ENCODE assay signal across 1 cellular context in the genomic region with DNA sequence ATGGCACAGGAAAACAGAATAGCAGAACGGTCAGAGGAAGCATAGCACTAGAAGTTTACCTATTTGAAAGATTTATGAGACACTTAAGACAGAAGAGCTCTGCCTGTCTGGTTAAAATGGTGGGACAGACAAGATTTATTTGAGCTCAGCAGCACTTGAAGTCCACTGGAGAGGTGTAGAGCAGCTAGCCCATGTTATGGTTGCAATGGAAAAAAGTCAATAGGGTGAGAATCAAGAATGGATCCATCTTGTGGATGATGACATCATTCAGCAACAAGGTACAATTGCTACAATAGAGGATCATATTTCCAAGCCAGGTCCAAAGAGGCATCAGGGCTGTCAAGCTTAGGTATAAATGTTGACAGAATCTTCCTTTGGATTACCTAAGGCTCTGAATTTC.
TF ChIP-seq lines count a peak whose summit lies in the region.

No MANE protein-coding gene starts in this region.

TF ChIP-seq in K562, 482 proteins besides CTCF, POLR2A, EP300 and RAD21 (continued from another document):
- TF ChIP-seq REST (CRISPR knock-in tag; IDR thresholded peaks at IDR 0.05; ENCODE audit: low read depth): no peak
- no peak for TF ChIP-seq GTF2F1 (IDR thresholded peaks at IDR 0.05; ENCODE audit: low read depth, low read length)
- TF ChIP-seq MIER1 (IDR thresholded peaks at IDR 0.05; ENCODE audit: low read depth): no peak
- TF ChIP-seq HMG20B (CRISPR knock-in tag; IDR thresholded peaks at IDR 0.05): no peak
- TF ChIP-seq KHSRP (IDR thresholded peaks at IDR 0.05): no peak
- peak; percentile 33; the same call in 1 of the 2 replicates for TF ChIP-seq IRF9 (tag; IDR thresholded peaks at IDR 0.05)
- TF ChIP-seq CXXC5 (CRISPR knock-in tag; IDR thresholded peaks at IDR 0.05): 0 out of 2 replicates have a peak, but pooled peaks have one; percentile 36
- TF ChIP-seq SAFB (IDR thresholded peaks at IDR 0.05; ENCODE audit: borderline replicate concordance, low read depth, low read length): no peak
- no peak for TF ChIP-seq ATF1 (CRISPR knock-in tag; IDR thresholded peaks at IDR 0.05)
- no peak for TF ChIP-seq ATF1 (tag; IDR thresholded peaks at IDR 0.05)
- TF ChIP-seq SMAD4 (CRISPR knock-in tag; conservative IDR thresholded peaks at IDR 0.05): peak; percentile 48; the same call in 1 of the 2 replicates
- no peak for TF ChIP-seq PHF8 (IDR thresholded peaks at IDR 0.05; ENCODE audit: borderline replicate concordance, low read length)
- no peak for TF ChIP-seq DPF2 (IDR thresholded peaks at IDR 0.05)
- TF ChIP-seq DMBX1 (CRISPR knock-in tag; IDR thresholded peaks at IDR 0.05; ENCODE audit: borderline replicate concordance): peak; percentile 63; the same call in 1 of the 2 replicates
- no peak for TF ChIP-seq KLF16 (IDR thresholded peaks at IDR 0.05)
- peak; percentile 53 to 69; a peak in 2 of 4 replicates for TF ChIP-seq TRIM24 (IDR thresholded peaks at IDR 0.05)
- TF ChIP-seq ZNF224 (CRISPR knock-in tag; IDR thresholded peaks at IDR 0.05): no peak
- no peak for TF ChIP-seq ZNF699 (CRISPR knock-in tag; IDR thresholded peaks at IDR 0.05; ENCODE audit: insufficient replicate concordance)
- TF ChIP-seq ZNF217 (CRISPR knock-in tag; IDR thresholded peaks at IDR 0.05): no peak
- TF ChIP-seq, protein P1, sequence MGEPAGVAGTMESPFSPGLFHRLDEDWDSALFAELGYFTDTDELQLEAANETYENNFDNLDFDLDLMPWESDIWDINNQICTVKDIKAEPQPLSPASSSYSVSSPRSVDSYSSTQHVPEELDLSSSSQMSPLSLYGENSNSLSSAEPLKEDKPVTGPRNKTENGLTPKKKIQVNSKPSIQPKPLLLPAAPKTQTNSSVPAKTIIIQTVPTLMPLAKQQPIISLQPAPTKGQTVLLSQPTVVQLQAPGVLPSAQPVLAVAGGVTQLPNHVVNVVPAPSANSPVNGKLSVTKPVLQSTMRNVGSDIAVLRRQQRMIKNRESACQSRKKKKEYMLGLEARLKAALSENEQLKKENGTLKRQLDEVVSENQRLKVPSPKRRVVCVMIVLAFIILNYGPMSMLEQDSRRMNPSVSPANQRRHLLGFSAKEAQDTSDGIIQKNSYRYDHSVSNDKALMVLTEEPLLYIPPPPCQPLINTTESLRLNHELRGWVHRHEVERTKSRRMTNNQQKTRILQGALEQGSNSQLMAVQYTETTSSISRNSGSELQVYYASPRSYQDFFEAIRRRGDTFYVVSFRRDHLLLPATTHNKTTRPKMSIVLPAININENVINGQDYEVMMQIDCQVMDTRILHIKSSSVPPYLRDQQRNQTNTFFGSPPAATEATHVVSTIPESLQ (CRISPR knock-in tag; IDR thresholded peaks at IDR 0.05): no peak
- TF ChIP-seq, protein P2, sequence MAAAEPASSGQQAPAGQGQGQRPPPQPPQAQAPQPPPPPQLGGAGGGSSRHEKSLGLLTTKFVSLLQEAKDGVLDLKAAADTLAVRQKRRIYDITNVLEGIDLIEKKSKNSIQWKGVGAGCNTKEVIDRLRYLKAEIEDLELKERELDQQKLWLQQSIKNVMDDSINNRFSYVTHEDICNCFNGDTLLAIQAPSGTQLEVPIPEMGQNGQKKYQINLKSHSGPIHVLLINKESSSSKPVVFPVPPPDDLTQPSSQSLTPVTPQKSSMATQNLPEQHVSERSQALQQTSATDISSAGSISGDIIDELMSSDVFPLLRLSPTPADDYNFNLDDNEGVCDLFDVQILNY (CRISPR knock-in tag; IDR thresholded peaks at IDR 0.05): no peak
- TF ChIP-seq SNAPC5 (CRISPR knock-in tag; IDR thresholded peaks at IDR 0.05): no peak
- TF ChIP-seq CEBPG (CRISPR knock-in tag; IDR thresholded peaks at IDR 0.05): peak; percentile 78
- TF ChIP-seq CEBPG (tag; conservative IDR thresholded peaks at IDR 0.05 in 1 of 2, IDR thresholded peaks at IDR 0.05 in 1 of 2): peak in 1 of 2 experiments; percentile 86; a peak in 2 of 4 replicates
- peak; percentile 85 for TF ChIP-seq ATF3 (IDR thresholded peaks at IDR 0.05)
- TF ChIP-seq ATF3 (CRISPR knock-in tag; conservative IDR thresholded peaks at IDR 0.05): no peak
- peak; percentile 79; the same call in 1 of the 2 replicates for TF ChIP-seq ATF7 (IDR thresholded peaks at IDR 0.05)
- no peak for TF ChIP-seq CHD4 (IDR thresholded peaks at IDR 0.05; ENCODE audit: insufficient read depth, insufficient replicate concordance, low read depth, low read length, poor library complexity, severe bottlenecking)
- no peak for TF ChIP-seq FOSL1 (tag; conservative IDR thresholded peaks at IDR 0.05)
- TF ChIP-seq, protein P3, sequence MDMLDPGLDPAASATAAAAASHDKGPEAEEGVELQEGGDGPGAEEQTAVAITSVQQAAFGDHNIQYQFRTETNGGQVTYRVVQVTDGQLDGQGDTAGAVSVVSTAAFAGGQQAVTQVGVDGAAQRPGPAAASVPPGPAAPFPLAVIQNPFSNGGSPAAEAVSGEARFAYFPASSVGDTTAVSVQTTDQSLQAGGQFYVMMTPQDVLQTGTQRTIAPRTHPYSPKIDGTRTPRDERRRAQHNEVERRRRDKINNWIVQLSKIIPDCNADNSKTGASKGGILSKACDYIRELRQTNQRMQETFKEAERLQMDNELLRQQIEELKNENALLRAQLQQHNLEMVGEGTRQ (CRISPR knock-in tag; IDR thresholded peaks at IDR 0.05): no peak
- no peak for TF ChIP-seq ZC3H4 (CRISPR knock-in tag; IDR thresholded peaks at IDR 0.05; ENCODE audit: borderline replicate concordance)
- TF ChIP-seq, protein P4, sequence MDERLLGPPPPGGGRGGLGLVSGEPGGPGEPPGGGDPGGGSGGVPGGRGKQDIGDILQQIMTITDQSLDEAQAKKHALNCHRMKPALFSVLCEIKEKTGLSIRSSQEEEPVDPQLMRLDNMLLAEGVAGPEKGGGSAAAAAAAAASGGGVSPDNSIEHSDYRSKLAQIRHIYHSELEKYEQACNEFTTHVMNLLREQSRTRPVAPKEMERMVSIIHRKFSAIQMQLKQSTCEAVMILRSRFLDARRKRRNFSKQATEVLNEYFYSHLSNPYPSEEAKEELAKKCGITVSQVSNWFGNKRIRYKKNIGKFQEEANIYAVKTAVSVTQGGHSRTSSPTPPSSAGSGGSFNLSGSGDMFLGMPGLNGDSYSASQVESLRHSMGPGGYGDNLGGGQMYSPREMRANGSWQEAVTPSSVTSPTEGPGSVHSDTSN (CRISPR knock-in tag; IDR thresholded peaks at IDR 0.05; ENCODE audit: low read depth): no peak
- TF ChIP-seq, protein P4 (tag; conservative IDR thresholded peaks at IDR 0.05; ENCODE audit: low read depth): peak; percentile 62
- TF ChIP-seq ZNF197 (CRISPR knock-in tag; IDR thresholded peaks at IDR 0.05; ENCODE audit: low read depth): no peak
- no peak for TF ChIP-seq JUND (IDR thresholded peaks at IDR 0.05; ENCODE audit: borderline replicate concordance, low read depth, low read length)
- peak; percentile 54; the same call in 1 of the 3 replicates for TF ChIP-seq JUND (tag; IDR thresholded peaks at IDR 0.05; ENCODE audit: borderline replicate concordance, low read depth, low read length)
- no peak for TF ChIP-seq ZNF431 (CRISPR knock-in tag; IDR thresholded peaks at IDR 0.05)
- TF ChIP-seq ZNF175 (CRISPR knock-in tag; IDR thresholded peaks at IDR 0.05; ENCODE audit: low read depth): peak; percentile 59; the same call in 1 of the 2 replicates
- TF ChIP-seq POLR2AphosphoS5 (IDR thresholded peaks at IDR 0.05; ENCODE audit: control insufficient read depth, insufficient read depth, low read depth, low read length): no peak
- TF ChIP-seq PTTG1 (tag; IDR thresholded peaks at IDR 0.05; ENCODE audit: low read depth): peak; percentile 48; the same call in 1 of the 2 replicates
- no peak for TF ChIP-seq PYGO2 (tag; IDR thresholded peaks at IDR 0.05)
- no peak for TF ChIP-seq TARDBP (IDR thresholded peaks at IDR 0.05)
- TF ChIP-seq, protein P5, sequence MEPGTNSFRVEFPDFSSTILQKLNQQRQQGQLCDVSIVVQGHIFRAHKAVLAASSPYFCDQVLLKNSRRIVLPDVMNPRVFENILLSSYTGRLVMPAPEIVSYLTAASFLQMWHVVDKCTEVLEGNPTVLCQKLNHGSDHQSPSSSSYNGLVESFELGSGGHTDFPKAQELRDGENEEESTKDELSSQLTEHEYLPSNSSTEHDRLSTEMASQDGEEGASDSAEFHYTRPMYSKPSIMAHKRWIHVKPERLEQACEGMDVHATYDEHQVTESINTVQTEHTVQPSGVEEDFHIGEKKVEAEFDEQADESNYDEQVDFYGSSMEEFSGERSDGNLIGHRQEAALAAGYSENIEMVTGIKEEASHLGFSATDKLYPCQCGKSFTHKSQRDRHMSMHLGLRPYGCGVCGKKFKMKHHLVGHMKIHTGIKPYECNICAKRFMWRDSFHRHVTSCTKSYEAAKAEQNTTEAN (CRISPR knock-in tag; IDR thresholded peaks at IDR 0.05): no peak
